In genomic region chr1:177442580-177442979, GRCh38 we compare ENCODE assay signal across 19 cellular contexts.
A peak's percentile ranks its signal among the peaks of the same experiment; 100 is the strongest.
DNase-seq lines count a peak whose midpoint lies in the region; ATAC-seq and TF ChIP-seq lines count a peak whose summit lies in the region.
"Had no signal": no experiment of that assay in that cellular context is flagged by ENCODE, and none has a peak within 500 bp of the region (broad histone marks: within the 10 kb centered on the region; RNA-seq: fewer than 3 reads in every experiment).

No MANE protein-coding gene starts in this region.

- H3K27ac Mint-ChIP-seq in activated CD4-positive, alpha-beta T cell treated with anti-CD3 and anti-CD28 coated beads for 36 hours: no peak overlapping the region
- H3K27ac Mint-ChIP-seq in activated T-helper 1 cell treated with anti-CD3 and anti-CD28 coated beads, Interleukin-12 subunit alpha, Interleukin-12 subunit beta, Interleukin-2, Interleukin-4 antibody, amounts not matched to agents 30 ng/mL and 10 ng/mL and 1 ng/mL, durations not matched to agents 14 hours and 24 hours and 36 hours: no peak overlapping the region
- H3K27ac Mint-ChIP-seq: H9, IgD-negative memory B cell had no signal

- no peaks in the 10 kb centered on the region for H3K4me1 Mint-ChIP-seq in activated CD4-positive, alpha-beta T cell treated with anti-CD3 and anti-CD28 coated beads for 36 hours
- H3K4me1 Mint-ChIP-seq in activated T-helper 1 cell treated with anti-CD3 and anti-CD28 coated beads, Interleukin-12 subunit alpha, Interleukin-12 subunit beta, Interleukin-2, Interleukin-4 antibody, amounts not matched to agents 30 ng/mL and 10 ng/mL and 1 ng/mL, durations not matched to agents 14 hours and 24 hours and 36 hours (ENCODE audit: low read depth): no peaks in the 10 kb centered on the region
- H3K4me1 Mint-ChIP-seq: IgD-negative memory B cell had no signal

- POLR2A ChIA-PET in activated CD4-positive, alpha-beta T cell treated with anti-CD3 and anti-CD28 coated beads for 36 hours (lab: Charles Lee): no interaction called here

- DNase-seq in COR-L47 (lab: John Stamatoyannopoulos, UW) (peak; percentile 49), NCI-H1436 treated with DMSO at 0.1 percent for 48 hours (lab: John Stamatoyannopoulos, UW) (peak; percentile 73), NCI-H748 (lab: John Stamatoyannopoulos, UW; ENCODE audit: unreplicated experiment) (peak; percentile 82), epithelial cell of esophagus (ENCODE audit: low read depth) (peak; percentile 11), GM20000 (ENCODE audit: low spot score) (no peak)
- no peak for DNase-seq in activated naive CD4-positive, alpha-beta T cell treated with anti-CD3 and anti-CD28 coated beads, Interleukin-2, amount 50 U/mL, for 16 hours
- DNase-seq in activated CD4-positive, alpha-beta T cell treated with anti-CD3 and anti-CD28 coated beads for 36 hours: no peak
- DNase-seq in activated T-helper 1 cell treated with anti-CD3 and anti-CD28 coated beads, Interleukin-12 subunit alpha, Interleukin-12 subunit beta, Interleukin-2, Interleukin-4 antibody, amounts not matched to agents 30 ng/mL and 10 ng/mL and 1 ng/mL, durations not matched to agents 14 hours and 24 hours and 36 hours (ENCODE audit: low spot score): no peak
- DNase-seq: AML-193, Caco-2, EL, H9, Kasumi-1, MM.1S, NCI-H1930, NCI-H345, SHP77 had no signal

- CTCF ChIA-PET in activated CD4-positive, alpha-beta T cell treated with anti-CD3 and anti-CD28 coated beads for 36 hours (lab: Charles Lee): no interaction called here

- H3K4me3 ChIP-seq in epithelial cell of esophagus (ENCODE audit: low read length): no peak overlapping the region

- H3K27me3 Mint-ChIP-seq in activated CD4-positive, alpha-beta T cell treated with anti-CD3 and anti-CD28 coated beads for 36 hours: no peaks in the 10 kb centered on the region
- H3K27me3 Mint-ChIP-seq in activated T-helper 1 cell treated with anti-CD3 and anti-CD28 coated beads, Interleukin-12 subunit alpha, Interleukin-12 subunit beta, Interleukin-2, Interleukin-4 antibody, amounts not matched to agents 30 ng/mL and 10 ng/mL and 1 ng/mL, durations not matched to agents 14 hours and 24 hours and 36 hours (ENCODE audit: insufficient read depth): no peaks in the 10 kb centered on the region
- H3K27me3 Mint-ChIP-seq: IgD-negative memory B cell had no signal

- H3K9me3 Mint-ChIP-seq in activated CD4-positive, alpha-beta T cell treated with anti-CD3 and anti-CD28 coated beads for 36 hours (ENCODE audit: low read depth): peaks cover 8% of the 10 kb centered on the region
- H3K9me3 Mint-ChIP-seq in activated T-helper 1 cell treated with anti-CD3 and anti-CD28 coated beads, Interleukin-12 subunit alpha, Interleukin-12 subunit beta, Interleukin-2, Interleukin-4 antibody, amounts not matched to agents 30 ng/mL and 10 ng/mL and 1 ng/mL, durations not matched to agents 14 hours and 24 hours and 36 hours: no peaks in the 10 kb centered on the region
- H3K9me3 Mint-ChIP-seq: H9 had no signal

- no peak for ATAC-seq in activated CD4-positive, alpha-beta T cell treated with anti-CD3 and anti-CD28 coated beads for 36 hours
- ATAC-seq: SK-N-SH treated with all-trans-retinoic acid at 6 μM for 48 hours had no signal

- TF ChIP-seq CTCF in epithelial cell of esophagus (IDR thresholded peaks at IDR 0.05; ENCODE audit: insufficient read depth, low read depth, low read length, missing control alignments) (no peak), GM20000 (IDR thresholded peaks at IDR 0.05; ENCODE audit: extremely low read depth, missing control alignments) (no peak)

- H3K36me3 Mint-ChIP-seq in activated CD4-positive, alpha-beta T cell treated with anti-CD3 and anti-CD28 coated beads for 36 hours (ENCODE audit: low read depth): no peaks in the 10 kb centered on the region
- H3K36me3 Mint-ChIP-seq in activated T-helper 1 cell treated with anti-CD3 and anti-CD28 coated beads, Interleukin-12 subunit alpha, Interleukin-12 subunit beta, Interleukin-2, Interleukin-4 antibody, amounts not matched to agents 30 ng/mL and 10 ng/mL and 1 ng/mL, durations not matched to agents 14 hours and 24 hours and 36 hours (ENCODE audit: low read depth): no peaks in the 10 kb centered on the region
- H3K36me3 Mint-ChIP-seq: IgD-negative memory B cell had no signal

- H3K4me3 Mint-ChIP-seq in activated CD4-positive, alpha-beta T cell treated with anti-CD3 and anti-CD28 coated beads for 36 hours: no peak overlapping the region
- no peak overlapping the region for H3K4me3 Mint-ChIP-seq in activated T-helper 1 cell treated with anti-CD3 and anti-CD28 coated beads, Interleukin-12 subunit alpha, Interleukin-12 subunit beta, Interleukin-2, Interleukin-4 antibody, amounts not matched to agents 30 ng/mL and 10 ng/mL and 1 ng/mL, durations not matched to agents 14 hours and 24 hours and 36 hours
- H3K4me3 Mint-ChIP-seq: H9, IgD-negative memory B cell had no signal

- intact Hi-C loops in activated CD4-positive, alpha-beta T cell treated with anti-CD3 and anti-CD28 coated beads for 36 hours (cut with DNase I, micrococcal nuclease): no loop called here
- intact Hi-C loops in activated T-helper 1 cell treated with anti-CD3 and anti-CD28 coated beads, Interleukin-12 subunit alpha, Interleukin-12 subunit beta, Interleukin-2, Interleukin-4 antibody, amounts not matched to agents 30 ng/mL and 10 ng/mL and 1 ng/mL, durations not matched to agents 14 hours and 24 hours and 36 hours (cut with micrococcal nuclease): no loop called here

Comparison
In these comparisons a context has a peak if more than half of its experiments do, and no peak if none do; other contexts are left out.
1. DNase-seq: peak in COR-L47 (single experiment), NCI-H1436 treated with DMSO at 0.1 percent for 48 hours (single experiment), NCI-H748 (single experiment) and epithelial cell of esophagus (single experiment); none in activated naive CD4-positive, alpha-beta T cell treated with anti-CD3 and anti-CD28 coated beads, Interleukin-2, amount 50 U/mL, for 16 hours (single experiment), activated CD4-positive, alpha-beta T cell treated with anti-CD3 and anti-CD28 coated beads for 36 hours (single experiment), activated T-helper 1 cell treated with anti-CD3 and anti-CD28 coated beads, Interleukin-12 subunit alpha, Interleukin-12 subunit beta, Interleukin-2, Interleukin-4 antibody, amounts not matched to agents 30 ng/mL and 10 ng/mL and 1 ng/mL, durations not matched to agents 14 hours and 24 hours and 36 hours (single experiment) and GM20000 (single experiment).